ENCODE assay signal across 1 cellular context in genomic region chr4:183504930-183505555, GRCh38.
A peak's percentile ranks its signal among the peaks of the same experiment; 100 is the strongest.
TF ChIP-seq lines count a peak whose summit lies in the region.

Gene ING2, plus strand, starts transcription at chr4:183505058. Its CDS starts 138 bp downstream, at chr4:183505196.

TF ChIP-seq in HepG2, 621 proteins besides CTCF, POLR2A, EP300 and RAD21 (continued from another document):
- no peak for TF ChIP-seq ZNF160 (CRISPR knock-in tag; IDR thresholded peaks at IDR 0.05)
- no peak for TF ChIP-seq ZNF792 (CRISPR knock-in tag; IDR thresholded peaks at IDR 0.05)
- peak; percentile 22; the same call in 1 of the 2 replicates for TF ChIP-seq ZNF431 (CRISPR knock-in tag; IDR thresholded peaks at IDR 0.05; ENCODE audit: borderline replicate concordance, low read depth)
- peak; percentile 2; the same call in 1 of the 2 replicates for TF ChIP-seq ZGPAT (CRISPR knock-in tag; IDR thresholded peaks at IDR 0.05)
- TF ChIP-seq ZFYVE20 (CRISPR knock-in tag; IDR thresholded peaks at IDR 0.05; ENCODE audit: borderline replicate concordance, low read depth) = 0 out of 2 replicates have a peak, but pooled peaks have one; percentile 57
- TF ChIP-seq ZBTB2 (CRISPR knock-in tag; IDR thresholded peaks at IDR 0.05; ENCODE audit: low read depth) = peak; percentile 24; the same call in 1 of the 2 replicates
- peak; percentile 76 for TF ChIP-seq ZFP36 (IDR thresholded peaks at IDR 0.05; ENCODE audit: borderline replicate concordance, low read depth, low read length, partially characterized antibody)
- TF ChIP-seq XRCC5 (optimal IDR thresholded peaks at IDR 0.05; ENCODE audit: low read length) = no peak
- 0 out of 2 replicates have a peak, but pooled peaks have one; percentile 1 for TF ChIP-seq FOXC1 (CRISPR knock-in tag; IDR thresholded peaks at IDR 0.05; ENCODE audit: borderline replicate concordance)
- TF ChIP-seq SRSF1 (optimal IDR thresholded peaks at IDR 0.05; ENCODE audit: low read depth, low read length) = peak; percentile 5
- no peak for TF ChIP-seq ZNF446 (CRISPR knock-in tag; IDR thresholded peaks at IDR 0.05)
- TF ChIP-seq RBFOX2 (IDR thresholded peaks at IDR 0.05; ENCODE audit: low read depth, low read length) = peak; percentile 27; the same call in 1 of the 2 replicates
- peak; percentile 5 for TF ChIP-seq HNRNPK (IDR thresholded peaks at IDR 0.05; ENCODE audit: low read depth, low read length, poor library complexity, severe bottlenecking)
- peak; percentile 76; the same call in 1 of the 2 replicates for TF ChIP-seq HES4 (CRISPR knock-in tag; IDR thresholded peaks at IDR 0.05; ENCODE audit: borderline replicate concordance)
- peak; percentile 8; the same call in 1 of the 2 replicates for TF ChIP-seq ZNF777 (CRISPR knock-in tag; IDR thresholded peaks at IDR 0.05)
- TF ChIP-seq ZNF121 (CRISPR knock-in tag; IDR thresholded peaks at IDR 0.05) = no peak
- no peak for TF ChIP-seq ELF1 (CRISPR knock-in tag; IDR thresholded peaks at IDR 0.05)
- TF ChIP-seq ATF6 (CRISPR knock-in tag; conservative IDR thresholded peaks at IDR 0.05) = 0 out of 2 replicates have a peak, but pooled peaks have one; percentile 8
- TF ChIP-seq NCOA5 (CRISPR knock-in tag; IDR thresholded peaks at IDR 0.05) = no peak
- no peak for TF ChIP-seq ELF3 (CRISPR knock-in tag; IDR thresholded peaks at IDR 0.05)
- TF ChIP-seq ZNF782 (CRISPR knock-in tag; IDR thresholded peaks at IDR 0.05; ENCODE audit: borderline replicate concordance) = no peak
TF ChIP-seq in HepG2: peak in this region for 29.
